In the genomic region with DNA sequence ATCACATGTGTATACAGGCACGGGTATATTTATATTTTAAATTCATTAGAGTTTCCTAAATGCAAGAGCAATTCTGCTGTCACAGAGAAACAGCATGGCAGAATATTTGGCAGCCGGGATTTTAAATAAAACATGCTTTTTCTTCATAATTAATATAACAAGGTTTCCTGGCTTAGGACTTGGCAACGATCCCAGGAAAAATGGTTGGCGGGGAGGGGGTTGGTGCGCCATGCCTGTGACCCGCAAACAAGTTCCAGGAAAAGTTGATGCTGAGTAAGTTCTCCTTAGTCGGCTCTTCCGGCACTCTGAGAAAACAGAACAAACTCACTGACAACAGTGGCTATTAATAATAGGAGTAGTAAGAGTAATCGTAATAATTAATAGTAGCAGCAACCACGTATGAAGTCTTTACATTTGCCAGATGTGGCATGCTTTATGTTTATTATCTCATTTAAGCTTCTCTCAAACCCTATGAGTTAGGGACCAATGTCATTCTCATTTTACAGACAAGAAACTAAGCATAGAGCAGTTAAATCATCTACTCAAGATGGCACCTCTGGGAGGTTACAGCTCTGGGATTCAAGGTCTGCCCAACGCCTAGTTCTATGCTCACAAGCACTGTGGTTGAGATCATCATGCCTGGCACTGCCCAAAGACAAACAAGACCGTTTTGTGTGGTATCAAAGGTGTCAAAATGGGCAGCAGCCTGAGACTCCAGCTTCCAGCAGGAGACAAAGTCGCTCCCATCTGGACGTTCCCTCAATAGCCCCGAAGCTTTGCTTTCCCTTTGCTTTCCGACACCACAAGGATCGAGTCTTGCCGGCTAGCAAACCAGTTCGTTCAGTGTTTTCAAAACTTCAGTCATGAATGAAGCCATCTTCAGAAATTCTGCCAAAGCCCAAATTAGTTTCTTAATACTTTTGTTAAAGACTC, we compare ENCODE assay signal across 16 cellular contexts. TPM values are rescaled to one million over a fixed set of nuclear protein-coding genes. Genes with fewer than 3 reads are reported as not detected.
A peak's percentile ranks its signal among the peaks of the same experiment; 100 is the strongest.
DNase-seq lines count a peak whose midpoint lies in the region; FAIRE-seq and TF ChIP-seq lines count a peak whose summit lies in the region.
"Had no signal": no experiment of that assay in that cellular context is flagged by ENCODE, and none has a peak within 500 bp of the region (broad histone marks: within the 10 kb centered on the region; RNA-seq: fewer than 3 reads in every experiment).

No MANE protein-coding gene starts in this region.

- DNase-seq in breast epithelium (ENCODE audit: low spot score in 2 of 2) (peak in 1 of 2 donors; percentile 74), MCF 10A (ENCODE audit: unreplicated experiment) (no peak), H1 (ENCODE audit: low read depth in 1 of 2, low spot score in 2 of 2) (peak in 1 of 2 experiments; percentile 54), mesenchymal stem cell (no peak), T1000 (lab: John Stamatoyannopoulos, UW) (no peak), foreskin melanocyte (no peak), ecto neural progenitor cell (ENCODE audit: low spot score) (no peak), NCI-H446 (lab: John Stamatoyannopoulos, UW) (no peak)
- DNase-seq: activated T-cell treated with anti-CD3 and anti-CD28 coated beads, Interleukin-2, amount 50 U/mL, for 24 hours; kidney glomerular epithelial cell; NCI-H2081 treated with DMSO at 0.1 percent for 48 hours had no signal

- H3K9me3 ChIP-seq in breast epithelium = no peaks in the 10 kb centered on the region
- H3K9me3 ChIP-seq in H1 (ENCODE audit: insufficient read depth in 2 of 2, low read depth in 1 of 2, low read length in 1 of 2) = no peaks in the 10 kb centered on the region
- no peaks in the 10 kb centered on the region for H3K9me3 ChIP-seq in mesenchymal stem cell (ENCODE audit: control insufficient read depth, low read length)

- WGBS in H1 (ENCODE audit: extremely low coverage in 1 of 2, insufficient coverage in 1 of 2, insufficient read length in 1 of 2, insufficient replicate concordance in 2 of 2, low coverage in 1 of 2, low lambda C conversion rate in 2 of 2, missing lambda C conversion rate in 1 of 2), 2 experiments = 43% methylated on average over 19 of the region's 19 CpGs; no CpG with 5 or more reads in 1 of the 2 experiments
- WGBS in mesenchymal stem cell = 53% methylated on average over 15 of the region's 19 CpGs

- TF ChIP-seq POLR2A in breast epithelium (IDR thresholded peaks at IDR 0.05) = no peak
- TF ChIP-seq POLR2A in H1 (IDR thresholded peaks at IDR 0.05; ENCODE audit: control extremely low read depth in 1 of 2, low read depth in 2 of 2, low read length in 2 of 2) = no peak

- no peaks in the 10 kb centered on the region for H3K36me3 Mint-ChIP-seq in MCF 10A (ENCODE audit: insufficient read depth, unreplicated experiment)

- H2BK12ac ChIP-seq in H1 (ENCODE audit: low read depth, low read length) (no peak overlapping the region), mesenchymal stem cell (ENCODE audit: low read length in 2 of 2) (no peak overlapping the region)

- H3K14ac ChIP-seq in H1 (ENCODE audit: insufficient read length) = no peak overlapping the region
- H3K14ac ChIP-seq in mesenchymal stem cell (ENCODE audit: low read length in 2 of 2) = no peak overlapping the region

- H3K27ac ChIP-seq in breast epithelium (peak overlapping the region; percentile 86), H1 (ENCODE audit: low read depth, low read length) (no peak overlapping the region), mesenchymal stem cell (ENCODE audit: low read length, poor library complexity, severe bottlenecking) (no peak overlapping the region)
- H3K27ac ChIP-seq: HL-60 had no signal

- H3K4me1 Mint-ChIP-seq in MCF 10A (ENCODE audit: insufficient read depth, unreplicated experiment) = no peaks in the 10 kb centered on the region

- H3K79me1 ChIP-seq in H1 (ENCODE audit: low read depth, low read length) (no peaks in the 10 kb centered on the region), mesenchymal stem cell (replicated peaks; ENCODE audit: low read length, poor library complexity, severe bottlenecking) (no peaks in the 10 kb centered on the region)

- no peak for TF ChIP-seq EP300 in H1 (IDR thresholded peaks at IDR 0.05; ENCODE audit: borderline replicate concordance in 1 of 2, low read depth in 2 of 2, low read length in 2 of 2)

- no peak for FAIRE-seq in H1 (lab: Jason Lieb, UNC)
- FAIRE-seq: A204.1, frontal cortex, H54 had no signal

- H4K5ac ChIP-seq in H1 (ENCODE audit: insufficient read length, low read depth, low read length) = no peak overlapping the region

- H4K8ac ChIP-seq in H1 (ENCODE audit: extremely low read depth, insufficient read depth, low read length) (peak overlapping the region; percentile 35; the same call in 1 of the 2 replicates), mesenchymal stem cell (ENCODE audit: low read length) (peak overlapping the region; percentile 20)

- H3K9ac ChIP-seq in H1 (replicated peaks in 1 of 4; ENCODE audit: extremely low read depth in 1 of 4, low read depth in 3 of 4, low read length in 3 of 4) (no peak overlapping the region; a peak in 1 of 7 replicates), mesenchymal stem cell (ENCODE audit: low read length) (no peak overlapping the region)

- H3K4me3 ChIP-seq in breast epithelium (peak overlapping the region in 2 of 3 donors; percentile 29 to 34), H1 (ENCODE audit: extremely low read depth in 1 of 4, insufficient read depth in 2 of 4, low read depth in 3 of 4, low read length in 4 of 4) (peak overlapping the region in 1 of 4 experiments; percentile 5; a peak in 1 of 8 replicates), mesenchymal stem cell (ENCODE audit: insufficient read depth in 1 of 2, low read depth in 1 of 2, low read length in 2 of 2) (no peak overlapping the region)

- H4K91ac ChIP-seq in H1 (replicated peaks; ENCODE audit: insufficient read length, low read length) = no peak overlapping the region
- no peak overlapping the region for H4K91ac ChIP-seq in mesenchymal stem cell (ENCODE audit: low read length)

- no peak overlapping the region for H2BK15ac ChIP-seq in H1 (ENCODE audit: low read length)
- no peak overlapping the region for H2BK15ac ChIP-seq in mesenchymal stem cell (ENCODE audit: low read depth, poor library complexity, severe bottlenecking)

- H3K79me2 ChIP-seq in H1 (ENCODE audit: control insufficient read depth in 1 of 2, insufficient read depth in 2 of 2, low read length in 2 of 2) = no peaks in the 10 kb centered on the region

- H2AFZ ChIP-seq in H1 (ENCODE audit: low read length) (no peak overlapping the region), mesenchymal stem cell (ENCODE audit: low read depth, low read length) (no peak overlapping the region)

- H3K27ac Mint-ChIP-seq in MCF 10A (ENCODE audit: low read depth, unreplicated experiment) = no peak overlapping the region
- H3K27ac Mint-ChIP-seq: activated T-cell treated with anti-CD3 and anti-CD28 coated beads, Interleukin-2, amount 50 U/mL, for 24 hours; nephron progenitor cell had no signal

- no peak overlapping the region for H3K4ac ChIP-seq in H1 (replicated peaks; ENCODE audit: insufficient read length, low read depth, low read length)
- no peak overlapping the region for H3K4ac ChIP-seq in mesenchymal stem cell (ENCODE audit: low read depth in 1 of 2, low read length in 2 of 2)

- H3K4me1 ChIP-seq in breast epithelium (peaks cover 0 to 13% of the 10 kb centered on the region in 2 donors), H1 (replicated peaks in 1 of 4; ENCODE audit: control insufficient read depth in 3 of 4, insufficient read depth in 4 of 4, low read length in 3 of 4) (peaks cover 2 to 20% (median 13%) of the 10 kb centered on the region in 4 experiments), mesenchymal stem cell (ENCODE audit: control insufficient read depth, insufficient read depth, low read depth, low read length) (peaks cover 3% of the 10 kb centered on the region)

- POLR2A ChIA-PET in MCF 10A (lab: Yijun Ruan, JAX) (no interaction called here), H1 (lab: Charles Lee; ENCODE audit: partially characterized antibody) (no interaction called here)

- H2BK5ac ChIP-seq in H1 (ENCODE audit: low read depth, low read length) = no peak overlapping the region
- no peak overlapping the region for H2BK5ac ChIP-seq in mesenchymal stem cell (ENCODE audit: low read depth, low read length, poor library complexity, severe bottlenecking)

- H3K18ac ChIP-seq in H1 (ENCODE audit: extremely low read depth, low read length) (no peak overlapping the region), mesenchymal stem cell (ENCODE audit: low read depth in 1 of 2, low read length in 2 of 2) (no peak overlapping the region)

- intact Hi-C loops in breast epithelium (cut with DNase I; ENCODE audit: low total_unique reads) = no loop called here
- intact Hi-C loops in MCF 10A (cut with micrococcal nuclease) = no loop called here

- no peak for TF ChIP-seq CTCF in breast epithelium (IDR thresholded peaks at IDR 0.05)
- no peak for TF ChIP-seq CTCF in MCF 10A (IDR thresholded peaks at IDR 0.05; ENCODE audit: unreplicated experiment)
- no peak for TF ChIP-seq CTCF in H1 (IDR thresholded peaks at IDR 0.05; ENCODE audit: control extremely low read depth in 1 of 3, insufficient read depth in 1 of 3, low read depth in 1 of 3, low read length in 3 of 3)

- H3K4me2 ChIP-seq in H1 (ENCODE audit: insufficient read depth in 1 of 2, low read depth in 2 of 2, low read length in 2 of 2) = peak overlapping the region; percentile 38 to 51; a peak in 3 of 4 replicates
- H3K4me2 ChIP-seq in mesenchymal stem cell (ENCODE audit: low read length, poor library complexity, severe bottlenecking) = no peak overlapping the region

- peaks cover 10 to 17% of the 10 kb centered on the region in 2 experiments for H4K20me1 ChIP-seq in H1 (replicated peaks in 1 of 2; ENCODE audit: control insufficient read depth in 1 of 2, insufficient read depth in 2 of 2, low read length in 2 of 2)

- H3K56ac ChIP-seq in H1 (replicated peaks; ENCODE audit: insufficient read length, low read depth, low read length) = no peak overlapping the region

- no peak for TF ChIP-seq RAD21 in H1 (IDR thresholded peaks at IDR 0.05 in 1 of 2, conservative IDR thresholded peaks at IDR 0.05 in 1 of 2; ENCODE audit: low read depth in 2 of 2, low read length in 2 of 2)

- no peaks in the 10 kb centered on the region for H3K27me3 ChIP-seq in breast epithelium
- peaks cover 87 to 98% (median 94%) of the 10 kb centered on the region in 4 experiments for H3K27me3 ChIP-seq in H1 (replicated peaks in 1 of 4; ENCODE audit: control insufficient read depth in 3 of 4, extremely low read depth in 1 of 4, insufficient read depth in 3 of 4, low read length in 3 of 4)
- peaks cover 17 to 50% of the 10 kb centered on the region in 2 experiments for H3K27me3 ChIP-seq in mesenchymal stem cell (ENCODE audit: control insufficient read depth in 1 of 2, insufficient read depth in 1 of 2, low read length in 2 of 2)

- no peak overlapping the region for H3K23ac ChIP-seq in H1 (ENCODE audit: insufficient read length)
- no peak overlapping the region for H3K23ac ChIP-seq in mesenchymal stem cell (ENCODE audit: low read length in 2 of 2)

- H2BK120ac ChIP-seq in H1 (replicated peaks; ENCODE audit: low read depth, low read length) = no peak overlapping the region
- H2BK120ac ChIP-seq in mesenchymal stem cell (ENCODE audit: low read depth, low read length) = no peak overlapping the region

- no peak overlapping the region for H2BK20ac ChIP-seq in H1 (ENCODE audit: low read length)

- H3K36me3 ChIP-seq in breast epithelium (no peaks in the 10 kb centered on the region), H1 (ENCODE audit: control insufficient read depth in 2 of 4, insufficient read depth in 4 of 4, low read length in 3 of 4) (no peaks in the 10 kb centered on the region), mesenchymal stem cell (ENCODE audit: control insufficient read depth in 1 of 2, insufficient read depth in 2 of 2, low read depth in 1 of 2, low read length in 2 of 2) (no peaks in the 10 kb centered on the region)

- no peaks in the 10 kb centered on the region for H3K9me3 Mint-ChIP-seq in MCF 10A (ENCODE audit: unreplicated experiment)
- H3K9me3 Mint-ChIP-seq: activated T-cell treated with anti-CD3 and anti-CD28 coated beads, Interleukin-2, amount 50 U/mL, for 24 hours; nephron progenitor cell had no signal

- H3K27me3 Mint-ChIP-seq in MCF 10A (ENCODE audit: insufficient read depth, unreplicated experiment) = peaks cover 35% of the 10 kb centered on the region

- BruUV-seq in MCF 10A (replicated peaks; lab: Mats Ljungman, UMichigan) = no TSS peak

- no peaks in the 10 kb centered on the region for H3K23me2 ChIP-seq in H1 (ENCODE audit: low read depth, low read length)

- H2AK5ac ChIP-seq in H1 (ENCODE audit: low read depth, low read length) (no peak overlapping the region), mesenchymal stem cell (ENCODE audit: low read length, severe bottlenecking) (no peak overlapping the region)

- CTCF ChIA-PET in MCF 10A (lab: Yijun Ruan, JAX) (interaction anchor here (0.7 kb wide), 2 partner anchors 17 to 103 kb away, joined by 3 read pairs; no protein-coding TSS in a partner anchor), H1 (lab: Charles Lee; ENCODE audit: partially characterized antibody) (interaction anchor here (0.7 to 8.7 kb wide), 15 partner anchors 8 to 122 kb away, joined by 3 to 57 read pairs (median 3); no protein-coding TSS in a partner anchor)

- H3K4me3 Mint-ChIP-seq in MCF 10A (ENCODE audit: unreplicated experiment) = no peak overlapping the region
- H3K4me3 Mint-ChIP-seq: activated T-cell treated with anti-CD3 and anti-CD28 coated beads, Interleukin-2, amount 50 U/mL, for 24 hours; nephron progenitor cell had no signal

RNA-seq across cellular contexts. Expression of a gene that starts 4.8 kb away (rescaled TPM):
- total RNA-seq in breast epithelium = under 1 TPM in 2 of 3 donors, not detected in 1; 0.29 to 0.66 TPM
- not detected in 2 replicates for total RNA-seq in MCF 10A (2022)
- not detected in 2 replicates for total RNA-seq in H1 (2021; fragmentation: NEBNext Ultra II Directional; extraction: Animal tissue kit (Norgen Biotek cat#: 25700))
- not detected in 2 replicates for polyA plus RNA-seq in H1 (2011; rRNA removed)
- not detected for polyA plus RNA-seq in H1 (2011; cell fraction: cytosol; rRNA removed)
- not detected for polyA plus RNA-seq in H1 (2011; cell fraction: nucleus; rRNA removed)
- polyA plus RNA-seq in H1 (2012, experiment 1 of 2) = not detected in 4 replicates
- 0.05 TPM for polyA plus RNA-seq in H1 (2012, experiment 2 of 2)
- not detected for polyA plus RNA-seq in H1 (2013, experiment 1 of 2)
- polyA plus RNA-seq in H1 (2013, experiment 2 of 2) = not detected
- not detected in 2 replicates for polyA minus RNA-seq in H1 (2011; rRNA and poly(A)+ RNA removed)
- polyA minus RNA-seq in H1 (2011; cell fraction: cytosol; rRNA and poly(A)+ RNA removed) = not detected
- not detected for polyA minus RNA-seq in H1 (2011; cell fraction: nucleus; rRNA and poly(A)+ RNA removed)
- polyA plus RNA-seq in mesenchymal stem cell (2013, experiment 1 of 2) = not detected
- polyA plus RNA-seq in mesenchymal stem cell (2013, experiment 2 of 2) = not detected
- total RNA-seq: frontal cortex had no signal

Comparison
In these comparisons a context has a peak if more than half of its experiments do, and no peak if none do; other contexts are left out.
1. H3K27ac ChIP-seq: peak in breast epithelium (2 of 2); none in H1 (single experiment) and mesenchymal stem cell (single experiment).
2. H3K4me3 ChIP-seq: peak in breast epithelium (2 of 3); none in mesenchymal stem cell (0 of 2).